ENCODE assay signal across 1 cellular context in the genomic region with DNA sequence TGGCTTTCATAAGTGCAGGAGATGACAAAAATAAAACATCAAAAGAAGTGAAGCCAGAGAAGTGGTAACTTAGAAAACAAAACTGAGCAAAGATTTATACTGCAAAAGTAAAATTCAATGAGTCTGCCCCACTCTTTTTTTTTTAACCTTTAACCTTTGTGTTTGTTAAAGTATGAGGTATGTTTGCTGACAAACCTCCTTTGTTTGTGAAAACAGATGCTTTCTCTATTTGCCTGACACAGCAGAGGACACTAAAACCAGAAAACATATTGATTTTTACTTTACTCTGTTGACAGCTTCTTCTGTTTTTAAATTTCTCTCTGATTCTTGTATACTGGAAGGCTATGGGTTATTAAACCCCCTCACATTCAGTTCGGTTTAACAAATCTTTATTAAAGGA.
TF ChIP-seq lines count a peak whose summit lies in the region.

No MANE protein-coding gene starts in this region.

TF ChIP-seq in HepG2, 621 proteins besides CTCF, POLR2A, EP300 and RAD21 (continued from another document):
- TF ChIP-seq, protein P1, sequence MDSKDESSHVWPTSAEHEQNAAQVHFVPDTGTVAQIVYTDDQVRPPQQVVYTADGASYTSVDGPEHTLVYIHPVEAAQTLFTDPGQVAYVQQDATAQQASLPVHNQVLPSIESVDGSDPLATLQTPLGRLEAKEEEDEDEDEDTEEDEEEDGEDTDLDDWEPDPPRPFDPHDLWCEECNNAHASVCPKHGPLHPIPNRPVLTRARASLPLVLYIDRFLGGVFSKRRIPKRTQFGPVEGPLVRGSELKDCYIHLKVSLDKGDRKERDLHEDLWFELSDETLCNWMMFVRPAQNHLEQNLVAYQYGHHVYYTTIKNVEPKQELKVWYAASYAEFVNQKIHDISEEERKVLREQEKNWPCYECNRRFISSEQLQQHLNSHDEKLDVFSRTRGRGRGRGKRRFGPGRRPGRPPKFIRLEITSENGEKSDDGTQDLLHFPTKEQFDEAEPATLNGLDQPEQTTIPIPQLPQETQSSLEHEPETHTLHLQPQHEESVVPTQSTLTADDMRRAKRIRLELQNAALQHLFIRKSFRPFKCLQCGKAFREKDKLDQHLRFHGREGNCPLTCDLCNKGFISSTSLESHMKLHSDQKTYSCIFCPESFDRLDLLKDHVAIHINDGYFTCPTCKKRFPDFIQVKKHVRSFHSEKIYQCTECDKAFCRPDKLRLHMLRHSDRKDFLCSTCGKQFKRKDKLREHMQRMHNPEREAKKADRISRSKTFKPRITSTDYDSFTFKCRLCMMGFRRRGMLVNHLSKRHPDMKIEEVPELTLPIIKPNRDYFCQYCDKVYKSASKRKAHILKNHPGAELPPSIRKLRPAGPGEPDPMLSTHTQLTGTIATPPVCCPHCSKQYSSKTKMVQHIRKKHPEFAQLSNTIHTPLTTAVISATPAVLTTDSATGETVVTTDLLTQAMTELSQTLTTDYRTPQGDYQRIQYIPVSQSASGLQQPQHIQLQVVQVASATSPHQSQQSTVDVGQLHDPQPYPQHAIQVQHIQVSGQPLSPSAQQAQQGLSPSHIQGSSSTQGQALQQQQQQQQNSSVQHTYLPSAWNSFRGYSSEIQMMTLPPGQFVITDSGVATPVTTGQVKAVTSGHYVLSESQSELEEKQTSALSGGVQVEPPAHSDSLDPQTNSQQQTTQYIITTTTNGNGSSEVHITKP (CRISPR knock-in tag; IDR thresholded peaks at IDR 0.05; ENCODE audit: low read depth): no peak
- TF ChIP-seq YY1 (IDR thresholded peaks at IDR 0.05; ENCODE audit: insufficient read depth, insufficient replicate concordance, low read depth, low read length): no peak
- TF ChIP-seq IRF2 (CRISPR knock-in tag; IDR thresholded peaks at IDR 0.05): peak; percentile 42; the same call in 1 of the 2 replicates
- TF ChIP-seq ZNF878 (CRISPR knock-in tag; IDR thresholded peaks at IDR 0.05): 0 out of 2 replicates have a peak, but pooled peaks have one; percentile 36
- peak; percentile 20; the same call in 1 of the 2 replicates for TF ChIP-seq MEF2D (CRISPR knock-in tag; IDR thresholded peaks at IDR 0.05)
- TF ChIP-seq, protein P2, sequence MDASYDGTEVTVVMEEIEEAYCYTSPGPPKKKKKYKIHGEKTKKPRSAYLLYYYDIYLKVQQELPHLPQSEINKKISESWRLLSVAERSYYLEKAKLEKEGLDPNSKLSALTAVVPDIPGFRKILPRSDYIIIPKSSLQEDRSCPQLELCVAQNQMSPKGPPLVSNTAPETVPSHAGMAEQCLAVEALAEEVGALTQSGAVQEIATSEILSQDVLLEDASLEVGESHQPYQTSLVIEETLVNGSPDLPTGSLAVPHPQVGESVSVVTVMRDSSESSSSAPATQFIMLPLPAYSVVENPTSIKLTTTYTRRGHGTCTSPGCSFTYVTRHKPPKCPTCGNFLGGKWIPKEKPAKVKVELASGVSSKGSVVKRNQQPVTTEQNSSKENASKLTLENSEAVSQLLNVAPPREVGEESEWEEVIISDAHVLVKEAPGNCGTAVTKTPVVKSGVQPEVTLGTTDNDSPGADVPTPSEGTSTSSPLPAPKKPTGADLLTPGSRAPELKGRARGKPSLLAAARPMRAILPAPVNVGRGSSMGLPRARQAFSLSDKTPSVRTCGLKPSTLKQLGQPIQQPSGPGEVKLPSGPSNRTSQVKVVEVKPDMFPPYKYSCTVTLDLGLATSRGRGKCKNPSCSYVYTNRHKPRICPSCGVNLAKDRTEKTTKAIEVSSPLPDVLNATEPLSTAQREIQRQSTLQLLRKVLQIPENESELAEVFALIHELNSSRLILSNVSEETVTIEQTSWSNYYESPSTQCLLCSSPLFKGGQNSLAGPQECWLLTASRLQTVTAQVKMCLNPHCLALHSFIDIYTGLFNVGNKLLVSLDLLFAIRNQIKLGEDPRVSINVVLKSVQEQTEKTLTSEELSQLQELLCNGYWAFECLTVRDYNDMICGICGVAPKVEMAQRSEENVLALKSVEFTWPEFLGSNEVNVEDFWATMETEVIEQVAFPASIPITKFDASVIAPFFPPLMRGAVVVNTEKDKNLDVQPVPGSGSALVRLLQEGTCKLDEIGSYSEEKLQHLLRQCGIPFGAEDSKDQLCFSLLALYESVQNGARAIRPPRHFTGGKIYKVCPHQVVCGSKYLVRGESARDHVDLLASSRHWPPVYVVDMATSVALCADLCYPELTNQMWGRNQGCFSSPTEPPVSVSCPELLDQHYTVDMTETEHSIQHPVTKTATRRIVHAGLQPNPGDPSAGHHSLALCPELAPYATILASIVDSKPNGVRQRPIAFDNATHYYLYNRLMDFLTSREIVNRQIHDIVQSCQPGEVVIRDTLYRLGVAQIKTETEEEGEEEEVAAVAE (CRISPR knock-in tag; IDR thresholded peaks at IDR 0.05; ENCODE audit: borderline replicate concordance): 0 out of 2 replicates have a peak, but pooled peaks have one; percentile 34
- no peak for TF ChIP-seq ZBTB8A (CRISPR knock-in tag; IDR thresholded peaks at IDR 0.05; ENCODE audit: borderline replicate concordance, low read depth)
- TF ChIP-seq FOXA1 (IDR thresholded peaks at IDR 0.05): 0 out of 2 replicates have a peak, but pooled peaks have one; percentile 32
- TF ChIP-seq FOXA1 (CRISPR knock-in tag; IDR thresholded peaks at IDR 0.05): no peak
- TF ChIP-seq, protein P3, sequence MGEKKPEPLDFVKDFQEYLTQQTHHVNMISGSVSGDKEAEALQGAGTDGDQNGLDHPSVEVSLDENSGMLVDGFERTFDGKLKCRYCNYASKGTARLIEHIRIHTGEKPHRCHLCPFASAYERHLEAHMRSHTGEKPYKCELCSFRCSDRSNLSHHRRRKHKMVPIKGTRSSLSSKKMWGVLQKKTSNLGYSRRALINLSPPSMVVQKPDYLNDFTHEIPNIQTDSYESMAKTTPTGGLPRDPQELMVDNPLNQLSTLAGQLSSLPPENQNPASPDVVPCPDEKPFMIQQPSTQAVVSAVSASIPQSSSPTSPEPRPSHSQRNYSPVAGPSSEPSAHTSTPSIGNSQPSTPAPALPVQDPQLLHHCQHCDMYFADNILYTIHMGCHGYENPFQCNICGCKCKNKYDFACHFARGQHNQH (CRISPR knock-in tag; IDR thresholded peaks at IDR 0.05): no peak
- TF ChIP-seq MAZ (IDR thresholded peaks at IDR 0.05; ENCODE audit: borderline replicate concordance, low read depth, low read length): no peak
- TF ChIP-seq MAZ (CRISPR knock-in tag; IDR thresholded peaks at IDR 0.05; ENCODE audit: low read depth): no peak
- TF ChIP-seq MIXL1 (CRISPR knock-in tag; IDR thresholded peaks at IDR 0.05): peak; percentile 92
- peak; percentile 5; the same call in 1 of the 2 replicates for TF ChIP-seq POGZ (CRISPR knock-in tag; IDR thresholded peaks at IDR 0.05)
- peak; percentile 79; the same call in 1 of the 2 replicates for TF ChIP-seq MBD4 (IDR thresholded peaks at IDR 0.05; ENCODE audit: borderline replicate concordance, low read length)
- TF ChIP-seq EZH2 (conservative IDR thresholded peaks at IDR 0.05; ENCODE audit: low read depth, low read length): no peak
- no peak for TF ChIP-seq CREB1 (IDR thresholded peaks at IDR 0.05)
- peak; percentile 37; the same call in 1 of the 2 replicates for TF ChIP-seq CREB1 (CRISPR knock-in tag; IDR thresholded peaks at IDR 0.05)
- TF ChIP-seq PTBP1 (IDR thresholded peaks at IDR 0.05; ENCODE audit: low read depth, low read length, poor library complexity, severe bottlenecking): no peak
- peak; percentile 61 for TF ChIP-seq SAP130 (CRISPR knock-in tag; IDR thresholded peaks at IDR 0.05; ENCODE audit: low read depth)
- no peak for TF ChIP-seq HOXA5 (CRISPR knock-in tag; IDR thresholded peaks at IDR 0.05)
- peak; percentile 73; the same call in 1 of the 2 replicates for TF ChIP-seq TCF7 (IDR thresholded peaks at IDR 0.05; ENCODE audit: low read depth)
- TF ChIP-seq, protein P4, sequence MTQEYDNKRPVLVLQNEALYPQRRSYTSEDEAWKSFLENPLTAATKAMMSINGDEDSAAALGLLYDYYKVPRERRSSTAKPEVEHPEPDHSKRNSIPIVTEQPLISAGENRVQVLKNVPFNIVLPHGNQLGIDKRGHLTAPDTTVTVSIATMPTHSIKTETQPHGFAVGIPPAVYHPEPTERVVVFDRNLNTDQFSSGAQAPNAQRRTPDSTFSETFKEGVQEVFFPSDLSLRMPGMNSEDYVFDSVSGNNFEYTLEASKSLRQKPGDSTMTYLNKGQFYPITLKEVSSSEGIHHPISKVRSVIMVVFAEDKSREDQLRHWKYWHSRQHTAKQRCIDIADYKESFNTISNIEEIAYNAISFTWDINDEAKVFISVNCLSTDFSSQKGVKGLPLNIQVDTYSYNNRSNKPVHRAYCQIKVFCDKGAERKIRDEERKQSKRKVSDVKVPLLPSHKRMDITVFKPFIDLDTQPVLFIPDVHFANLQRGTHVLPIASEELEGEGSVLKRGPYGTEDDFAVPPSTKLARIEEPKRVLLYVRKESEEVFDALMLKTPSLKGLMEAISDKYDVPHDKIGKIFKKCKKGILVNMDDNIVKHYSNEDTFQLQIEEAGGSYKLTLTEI (CRISPR knock-in tag; conservative IDR thresholded peaks at IDR 0.05): no peak
- TF ChIP-seq ARNT (IDR thresholded peaks at IDR 0.05): no peak
